ENCODE assay signal across 15 cellular contexts in genomic region chr6:163529605-163530004, GRCh38.
DNase-seq lines count a peak whose midpoint lies in the region; ATAC-seq, FAIRE-seq and TF ChIP-seq lines count a peak whose summit lies in the region.
"Had no signal": no experiment of that assay in that cellular context is flagged by ENCODE, and none has a peak within 500 bp of the region (broad histone marks: within the 10 kb centered on the region; RNA-seq: fewer than 3 reads in every experiment).

No MANE protein-coding gene starts in this region.

- no peak overlapping the region for H2AFZ ChIP-seq in hepatocyte

- no peaks in the 10 kb centered on the region for H3K9me2 ChIP-seq in hepatocyte (replicated peaks; ENCODE audit: insufficient read depth)

- ATAC-seq in Right ventricle myocardium inferior = peak; percentile 51
- no peak for ATAC-seq in HG02938 (IDR thresholded peaks at IDR 0.05; ENCODE audit: unreplicated experiment)
- ATAC-seq: naive thymus-derived CD4-positive, alpha-beta T cell had no signal

- no peak overlapping the region for H3K4me2 ChIP-seq in hepatocyte

- TF ChIP-seq CTCF in brain microvascular endothelial cell (IDR thresholded peaks at IDR 0.05; ENCODE audit: low read depth, low read length, missing control alignments) (no peak), hepatocyte (IDR thresholded peaks at IDR 0.05; ENCODE audit: poor library complexity) (no peak), prostate gland (IDR thresholded peaks at IDR 0.05) (no peak)

- H3K4me3 ChIP-seq in brain microvascular endothelial cell (ENCODE audit: low read depth, low read length) = no peak overlapping the region
- no peak overlapping the region for H3K4me3 ChIP-seq in hepatocyte
- no peak overlapping the region for H3K4me3 ChIP-seq in prostate gland
- H3K4me3 ChIP-seq: thoracic aorta had no signal

- no peak for DNase-seq in Right ventricle myocardium inferior (ENCODE audit: missing footprints)
- no peak for DNase-seq in cardiac septum (ENCODE audit: low spot score)
- DNase-seq in brain microvascular endothelial cell = peak; percentile 86
- peak; percentile 8 for DNase-seq in hepatocyte (ENCODE audit: low spot score)
- DNase-seq in urothelium cell line (ENCODE audit: low spot score) = peak; percentile 33
- no peak for DNase-seq in prostate gland (ENCODE audit: low spot score)
- DNase-seq in middle frontal gyrus (ENCODE audit: extremely low spot score, low spot score) = no peak
- DNase-seq: 8988T; activated CD8-positive, alpha-beta memory T cell treated with anti-CD3 and anti-CD28 coated beads for 24 hours; KG1; naive thymus-derived CD4-positive, alpha-beta T cell; NCI-H524; stimulated activated CD4-positive, alpha-beta T cell treated with anti-CD3 and anti-CD28 coated beads, Interleukin-2, amount 100 ng/mL, for 48 hours had no signal

- in situ Hi-C loops in brain microvascular endothelial cell (cut with HindIII; ENCODE audit: low pct_ligation_motif_present, low sequenced_read_pairs) = no loop called here

- H3K27ac ChIP-seq in brain microvascular endothelial cell (peak overlapping the region; percentile 39), hepatocyte (no peak overlapping the region), prostate gland (no peak overlapping the region)
- H3K27ac ChIP-seq: thoracic aorta had no signal

- no peaks in the 10 kb centered on the region for H3K36me3 ChIP-seq in brain microvascular endothelial cell (replicated peaks)
- H3K36me3 ChIP-seq in hepatocyte (replicated peaks; ENCODE audit: insufficient read depth, low read depth) = no peaks in the 10 kb centered on the region
- no peaks in the 10 kb centered on the region for H3K36me3 ChIP-seq in prostate gland
- H3K36me3 ChIP-seq: thoracic aorta had no signal

- intact Hi-C loops in Right ventricle myocardium inferior (cut with DNase I) (no loop called here), cardiac septum (cut with DNase I) (loop anchor here (10.0 kb wide), 1 partner anchor 85 kb away; no protein-coding TSS in a partner anchor), prostate gland (cut with DNase I) (no loop called here)

- H3K27me3 ChIP-seq in brain microvascular endothelial cell (replicated peaks) (no peaks in the 10 kb centered on the region), hepatocyte (no peaks in the 10 kb centered on the region), prostate gland (replicated peaks; ENCODE audit: insufficient read depth) (no peaks in the 10 kb centered on the region)

- H3K4me1 ChIP-seq in hepatocyte (ENCODE audit: insufficient read depth) (peaks cover 20% of the 10 kb centered on the region), prostate gland (replicated peaks) (no peaks in the 10 kb centered on the region)

- no peak for TF ChIP-seq POLR2A in prostate gland (IDR thresholded peaks at IDR 0.05)

- FAIRE-seq in urothelium cell line (lab: Jason Lieb, UNC) = no peak

- peaks cover 91% of the 10 kb centered on the region for H3K79me2 ChIP-seq in hepatocyte

- 67% methylated on average over 3 of the region's 3 CpGs for WGBS in hepatocyte (ENCODE audit: low lambda C conversion rate, missing lambda C conversion rate)
- WGBS in prostate gland = 59% methylated on average over 3 of the region's 3 CpGs

- H4K20me1 ChIP-seq in hepatocyte (ENCODE audit: insufficient read depth, poor library complexity, severe bottlenecking) = peaks cover 52% of the 10 kb centered on the region

- H3K9me3 ChIP-seq in hepatocyte (ENCODE audit: low read depth) (no peaks in the 10 kb centered on the region), prostate gland (no peaks in the 10 kb centered on the region)
- H3K9me3 ChIP-seq: thoracic aorta had no signal

Comparison
In these comparisons a context has a peak if more than half of its experiments do, and no peak if none do; other contexts are left out.
1. DNase-seq: peak in brain microvascular endothelial cell (single experiment), hepatocyte (single experiment) and urothelium cell line (single experiment); none in Right ventricle myocardium inferior (single experiment), cardiac septum (single experiment), prostate gland (single experiment) and middle frontal gyrus (single experiment).